Comparison of ENCODE assay signal across 8 cellular contexts in genomic region chr5:134554319-134555222, GRCh38.
DNase-seq lines count a peak whose midpoint lies in the region; FAIRE-seq and TF ChIP-seq lines count a peak whose summit lies in the region.

No MANE protein-coding gene starts in this region.

- FAIRE-seq in RCC 7860 (lab: Jason Lieb, UNC) (peak; percentile 71), islet of Langerhans (lab: Jason Lieb, UNC) (peak; percentile 69)

- peaks cover 61% of the 10 kb centered on the region for H3K4me1 ChIP-seq in adipocyte (ENCODE audit: control insufficient read depth, insufficient read depth, low read length)

- no peak for TF ChIP-seq CTCF in GM12865 (IDR thresholded peaks at IDR 0.05; ENCODE audit: insufficient read depth, low read depth, low read length, missing control alignments)
- TF ChIP-seq CTCF in HFF-Myc (IDR thresholded peaks at IDR 0.05; ENCODE audit: low read depth, low read length, missing control alignments) = no peak

- peaks cover 10% of the 10 kb centered on the region for H3K36me3 ChIP-seq in adipocyte (ENCODE audit: control insufficient read depth, insufficient read depth, low read length, severe bottlenecking)

- peak overlapping the region; percentile 47 for H3K4me3 ChIP-seq in GM12865 (ENCODE audit: low read depth, low read length)
- H3K4me3 ChIP-seq in HFF-Myc (replicated peaks; ENCODE audit: low read depth, low read length) = no peak overlapping the region
- H3K4me3 ChIP-seq in adipocyte (ENCODE audit: low read length) = no peak overlapping the region

- DNase-seq in GM12865 (ENCODE audit: low read depth) = peak; percentile 85
- DNase-seq in HFF-Myc (ENCODE audit: extremely low read depth, low read depth) = peak; percentile 95
- peak; percentile 95 for DNase-seq in RCC 7860 (ENCODE audit: low spot score)
- DNase-seq in adipocyte (ENCODE audit: low read depth) = peak; percentile 85
- DNase-seq in stimulated activated CD4-positive, alpha-beta T cell treated with anti-CD3 and anti-CD28 coated beads, Interleukin-4, amount 100 ng/mL, for 1 hour = peak; percentile 54
- DNase-seq in NCI-H146 (lab: John Stamatoyannopoulos, UW) = no peak
- no peak for DNase-seq in foreskin melanocyte

- no peaks in the 10 kb centered on the region for H3K27me3 ChIP-seq in adipocyte (replicated peaks; ENCODE audit: control insufficient read depth, insufficient read depth, low read length)

- no peaks in the 10 kb centered on the region for H3K9me3 ChIP-seq in adipocyte (ENCODE audit: control insufficient read depth, low read length)

- H3K9ac ChIP-seq in adipocyte (ENCODE audit: low read length) = peak overlapping the region; percentile 5

Comparison
In these comparisons a context has a peak if more than half of its experiments do, and no peak if none do; other contexts are left out.
1. DNase-seq: peak in GM12865 (single experiment), HFF-Myc (single experiment), RCC 7860 (single experiment), adipocyte (single experiment) and stimulated activated CD4-positive, alpha-beta T cell treated with anti-CD3 and anti-CD28 coated beads, Interleukin-4, amount 100 ng/mL, for 1 hour (single experiment); none in NCI-H146 (single experiment) and foreskin melanocyte (single experiment).